Comparison of ENCODE assay signal across 8 cellular contexts in the genomic region with DNA sequence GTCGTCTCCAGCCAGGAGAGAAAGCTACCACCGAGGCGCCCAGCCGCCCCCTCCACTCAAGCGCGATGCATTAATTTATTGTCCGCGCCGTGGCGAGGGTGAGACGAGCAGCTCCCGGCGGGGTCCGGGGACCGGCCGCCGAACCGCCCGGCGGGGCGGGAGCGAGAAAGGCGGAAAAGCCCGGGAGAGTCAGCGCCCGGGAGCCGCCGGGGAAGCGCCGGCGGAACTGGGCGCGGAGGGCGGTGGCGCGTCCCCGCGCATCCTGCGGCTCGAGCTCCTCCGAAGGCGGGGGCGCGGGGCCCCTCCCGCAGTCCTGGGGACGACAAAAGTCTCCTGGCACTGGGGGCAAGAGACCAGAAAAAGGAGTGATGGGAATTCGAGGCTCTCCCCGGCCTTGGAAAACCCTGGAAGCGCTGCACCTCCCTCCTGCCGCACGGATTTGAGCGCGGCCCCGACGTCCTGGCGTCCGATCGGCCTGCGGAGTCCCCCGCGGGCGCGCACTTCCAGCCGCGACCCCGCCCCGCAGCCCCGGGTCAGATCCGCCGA. TPM values are rescaled to one million over a fixed set of nuclear protein-coding genes. Genes with fewer than 3 reads are reported as not detected.
DNase-seq lines count a peak whose midpoint lies in the region; ATAC-seq and TF ChIP-seq lines count a peak whose summit lies in the region.

A gene with protein sequence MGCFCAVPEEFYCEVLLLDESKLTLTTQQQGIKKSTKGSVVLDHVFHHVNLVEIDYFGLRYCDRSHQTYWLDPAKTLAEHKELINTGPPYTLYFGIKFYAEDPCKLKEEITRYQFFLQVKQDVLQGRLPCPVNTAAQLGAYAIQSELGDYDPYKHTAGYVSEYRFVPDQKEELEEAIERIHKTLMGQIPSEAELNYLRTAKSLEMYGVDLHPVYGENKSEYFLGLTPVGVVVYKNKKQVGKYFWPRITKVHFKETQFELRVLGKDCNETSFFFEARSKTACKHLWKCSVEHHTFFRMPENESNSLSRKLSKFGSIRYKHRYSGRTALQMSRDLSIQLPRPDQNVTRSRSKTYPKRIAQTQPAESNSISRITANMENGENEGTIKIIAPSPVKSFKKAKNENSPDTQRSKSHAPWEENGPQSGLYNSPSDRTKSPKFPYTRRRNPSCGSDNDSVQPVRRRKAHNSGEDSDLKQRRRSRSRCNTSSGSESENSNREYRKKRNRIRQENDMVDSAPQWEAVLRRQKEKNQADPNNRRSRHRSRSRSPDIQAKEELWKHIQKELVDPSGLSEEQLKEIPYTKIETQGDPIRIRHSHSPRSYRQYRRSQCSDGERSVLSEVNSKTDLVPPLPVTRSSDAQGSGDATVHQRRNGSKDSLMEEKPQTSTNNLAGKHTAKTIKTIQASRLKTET (minus strand): TSS at position 228 of the 546 bp plus-strand sequence. CDS start 238 bp downstream, outside the sequence.

- peak within 1 kb of the TSS; percentile 58 for H3K4me3 ChIP-seq in fibroblast of villous mesenchyme (ENCODE audit: low read depth, low read length)

- peak within 1 kb of the TSS; percentile 61 for H3K27ac ChIP-seq in VCaP

- no peaks in the 10 kb centered on the region for H3K36me3 Mint-ChIP-seq in HFFc6 (ENCODE audit: low read depth)
- no peaks in the 10 kb centered on the region for H3K36me3 Mint-ChIP-seq in natural killer cell treated with Interleukin-12 subunit alpha and Interleukin-12 subunit beta and Interleukin-15 and Interleukin-18, amount 100 ng/mL, for 72 hours

- peaks cover 8% of the 10 kb centered on the region for H3K4me1 Mint-ChIP-seq in HFFc6 (ENCODE audit: low read depth)
- peaks cover 9 to 14% of the 10 kb centered on the region in 2 donors for H3K4me1 Mint-ChIP-seq in natural killer cell treated with Interleukin-12 subunit alpha and Interleukin-12 subunit beta and Interleukin-15 and Interleukin-18, amount 100 ng/mL, for 72 hours (ENCODE audit: low read depth in 2 of 2)

- DNase-seq in DMS79 treated with DMSO at 0.1 percent for 48 hours (lab: John Stamatoyannopoulos, UW) (peak; percentile 37), HFFc6 (no peak), fibroblast of villous mesenchyme (ENCODE audit: low read depth) (peak; percentile 8), SKM-1 (lab: John Stamatoyannopoulos, UW; ENCODE audit: unreplicated experiment) (no peak), HuH-7 (ENCODE audit: low spot score) (no peak), KG1 (lab: John Stamatoyannopoulos, UW) (no peak)
- DNase-seq in natural killer cell treated with Interleukin-12 subunit alpha and Interleukin-12 subunit beta and Interleukin-15 and Interleukin-18, amount 100 ng/mL, for 72 hours (ENCODE audit: low spot score), result no peak

- H3K4me3 Mint-ChIP-seq in HFFc6, result peak within 1 kb of the TSS; percentile 70
- H3K4me3 Mint-ChIP-seq in natural killer cell treated with Interleukin-12 subunit alpha and Interleukin-12 subunit beta and Interleukin-15 and Interleukin-18, amount 100 ng/mL, for 72 hours, result peak within 1 kb of the TSS; percentile 95

- H3K27ac Mint-ChIP-seq in HFFc6, result no peak within 1 kb of the TSS
- peak within 1 kb of the TSS; percentile 83 to 86 for H3K27ac Mint-ChIP-seq in natural killer cell treated with Interleukin-12 subunit alpha and Interleukin-12 subunit beta and Interleukin-15 and Interleukin-18, amount 100 ng/mL, for 72 hours

- H3K27me3 Mint-ChIP-seq in HFFc6 (ENCODE audit: insufficient read depth), result peaks cover 26% of the 10 kb centered on the region
- H3K27me3 Mint-ChIP-seq in natural killer cell treated with Interleukin-12 subunit alpha and Interleukin-12 subunit beta and Interleukin-15 and Interleukin-18, amount 100 ng/mL, for 72 hours, result peaks cover 16% of the 10 kb centered on the region in 2 donors

- TF ChIP-seq CTCF in HFFc6 (IDR thresholded peaks at IDR 0.05), result no peak
- no peak for TF ChIP-seq CTCF in VCaP (conservative IDR thresholded peaks at IDR 0.05)
- TF ChIP-seq CTCF in fibroblast of villous mesenchyme (IDR thresholded peaks at IDR 0.05; ENCODE audit: insufficient read depth, low read depth, low read length), result no peak

- H3K9me3 Mint-ChIP-seq in HFFc6, result no peaks in the 10 kb centered on the region
- no peaks in the 10 kb centered on the region for H3K9me3 Mint-ChIP-seq in natural killer cell treated with Interleukin-12 subunit alpha and Interleukin-12 subunit beta and Interleukin-15 and Interleukin-18, amount 100 ng/mL, for 72 hours

- ATAC-seq in natural killer cell treated with Interleukin-12 subunit alpha and Interleukin-12 subunit beta and Interleukin-15 and Interleukin-18, amount 100 ng/mL, for 72 hours, result peak; percentile 34 to 60

RNA-seq across cellular contexts. Expression of the gene that starts here (rescaled TPM):
- total RNA-seq in HFFc6 (2021; fragmentation: NEBNext Ultra II Directional; extraction: Animal tissue kit (Norgen Biotek cat#: 25700)), result under 1 TPM in 1 of 6 experiments, not detected in 5; 0.07 TPM
- 0.64 and 0.86 TPM in 2 replicates for total RNA-seq in fibroblast of villous mesenchyme
- 10 to 100 TPM; 11.7 to 12.7 TPM for total RNA-seq in natural killer cell treated with Interleukin-12 subunit alpha and Interleukin-12 subunit beta and Interleukin-15 and Interleukin-18, amount 100 ng/mL, for 72 hours

Comparison
In these comparisons a context has a peak if more than half of its experiments do, and no peak if none do; other contexts are left out.
1. Peak in DNase-seq and H3K4me3 ChIP-seq in fibroblast of villous mesenchyme; RNA of the gene not detected or under 1 TPM.